ENCODE assay signal across 23 cellular contexts in the genomic region with DNA sequence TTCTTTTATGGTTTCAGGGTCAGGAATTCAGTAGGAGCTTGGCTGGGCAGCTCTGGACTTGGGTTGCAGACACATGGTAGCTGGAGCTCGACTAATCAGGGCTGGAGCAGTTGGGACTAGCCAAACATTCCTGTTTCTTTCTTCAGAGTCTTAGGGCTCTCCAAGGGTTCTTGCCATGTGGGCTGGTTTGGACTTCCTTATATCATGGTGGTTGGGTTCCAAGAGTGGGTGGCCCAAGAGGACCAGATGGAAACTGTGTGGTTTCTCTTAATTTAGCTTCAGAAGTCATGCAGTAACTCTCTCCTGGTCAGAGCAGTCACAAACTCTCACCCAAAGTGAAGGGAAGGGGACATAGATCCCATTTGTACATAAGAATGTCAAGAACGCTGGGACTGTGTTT.
"Had no signal": no experiment of that assay in that cellular context is flagged by ENCODE, and none has a peak within 500 bp of the region (broad histone marks: within the 10 kb centered on the region; RNA-seq: fewer than 3 reads in every experiment).

No MANE protein-coding gene starts in this region.

- H3K9ac ChIP-seq: parathyroid adenoma had no signal

- H3K9me3 ChIP-seq: esophagus muscularis mucosa, left lung, thoracic aorta had no signal

- H3K4me1 ChIP-seq: esophagus muscularis mucosa, left lung, parathyroid adenoma had no signal

- H3K79me2 ChIP-seq: parathyroid adenoma had no signal

- H2AFZ ChIP-seq: parathyroid adenoma had no signal

- H3K4me3 ChIP-seq: coronary artery, esophagus muscularis mucosa, left lung, thoracic aorta had no signal

- H3K36me3 ChIP-seq: esophagus muscularis mucosa, left lung, thoracic aorta had no signal

- H3K27ac ChIP-seq: coronary artery, esophagus muscularis mucosa, left lung, parathyroid adenoma, thoracic aorta had no signal

- DNase-seq: activated CD4-positive, alpha-beta T cell treated with anti-CD3 and anti-CD28 coated beads for 1 hour; activated CD4-positive, alpha-beta T cell treated with anti-CD3 and anti-CD28 coated beads, Interleukin-2, amount 50 U/mL, for 1 hour; activated CD8-positive, alpha-beta memory T cell treated with anti-CD3 and anti-CD28 coated beads for 24 hours; activated CD8-positive, alpha-beta memory T cell treated with anti-CD3 and anti-CD28 coated beads, Interleukin-2, amount 50 U/mL, for 4 hours; activated naive CD4-positive, alpha-beta T cell treated with Interleukin-2 at 50 U/mL for 16 hours; activated naive CD8-positive, alpha-beta T cell treated with anti-CD3 and anti-CD28 coated beads for 36 hours; activated T-cell treated with anti-CD3 and anti-CD28 coated beads, Interleukin-2, amount 50 U/mL, for 24 hours; cerebellar nuclear complex; left lung; mammary epithelial cell; nephron progenitor cell; stimulated activated CD4-positive, alpha-beta T cell treated with anti-CD3 and anti-CD28 coated beads, Interleukin-2, amount 100 ng/mL, for 48 hours; stimulated activated CD8-positive, alpha-beta memory T cell treated with anti-CD3 and anti-CD28 coated beads, Interleukin-4, amount 100 ng/mL, for 48 hours; stimulated activated naive CD4-positive, alpha-beta T cell treated with Interleukin-2 at 50 U/mL for 16 hours had no signal

- H3K27me3 ChIP-seq: esophagus muscularis mucosa, left lung had no signal

- ATAC-seq: left lung, sciatic nerve, SK-N-SH treated with all-trans-retinoic acid at 6 μM for 48 hours had no signal

- FAIRE-seq: astrocyte, keratinocyte, TTC549 had no signal
